In genomic region chr6:15176816-15177215, GRCh38 we compare ENCODE assay signal across 27 cellular contexts.
"Had no signal": no experiment of that assay in that cellular context is flagged by ENCODE, and none has a peak within 500 bp of the region (broad histone marks: within the 10 kb centered on the region; RNA-seq: fewer than 3 reads in every experiment).

No MANE protein-coding gene starts in this region.

- FAIRE-seq: astrocyte, bronchial epithelial cell, frontal cortex had no signal

- H3K4me1 ChIP-seq: heart left ventricle had no signal

- H3K9me3 ChIP-seq: heart left ventricle had no signal

- DNase-seq: activated B cell treated with CpG ODN at 0.5 μM for 24 hours; activated CD4-positive, alpha-beta T cell treated with anti-CD3 and anti-CD28 coated beads for 48 hours; activated CD4-positive, alpha-beta T cell treated with anti-CD3 and anti-CD28 coated beads, Interleukin-2, amount 50 U/mL, for 1 hour; activated CD4-positive, alpha-beta T cell treated with anti-CD3 and anti-CD28 coated beads, Interleukin-2, amount 50 U/mL, for 48 hours; activated CD8-positive, alpha-beta memory T cell treated with anti-CD3 and anti-CD28 coated beads for 24 hours; activated CD8-positive, alpha-beta T cell treated with anti-CD3 and anti-CD28 coated beads for 36 hours; activated effector memory CD4-positive, alpha-beta T cell treated with anti-CD3 and anti-CD28 coated beads, Interleukin-2, amount 50 U/mL, for 16 hours; activated naive CD4-positive, alpha-beta T cell treated with anti-CD3 and anti-CD28 coated beads for 36 hours; activated naive CD8-positive, alpha-beta T cell treated with anti-CD3 and anti-CD28 coated beads, Interleukin-2, amount 10 ng/mL, durations not matched to agents 7 days and 5 days; activated T-cell treated with anti-CD3 and anti-CD28 coated beads, Interleukin-2, amount 50 U/mL, for 48 hours; brain microvascular endothelial cell; dorsolateral prefrontal cortex; effector memory CD4-positive, alpha-beta T cell; endodermal cell; foreskin fibroblast; glutamatergic neuron; heart left ventricle; T-helper 1 cell; T-helper 17 cell; T1000; WERI-Rb-1 had no signal

- H3K4me3 ChIP-seq: coronary artery, dorsolateral prefrontal cortex, heart left ventricle had no signal

- H3K27ac ChIP-seq: brain microvascular endothelial cell, coronary artery, dorsolateral prefrontal cortex, heart left ventricle, WERI-Rb-1 had no signal

- H3K36me3 ChIP-seq: brain microvascular endothelial cell, heart left ventricle, WERI-Rb-1 had no signal

- H3K27me3 ChIP-seq: brain microvascular endothelial cell, heart left ventricle had no signal

- ATAC-seq: activated CD4-positive, CD25-positive, alpha-beta regulatory T cell treated with anti-CD3 and anti-CD28 coated beads, Interleukin-2, amount 50 U/mL, for 24 hours; activated CD8-positive, alpha-beta T cell treated with anti-CD3 and anti-CD28 coated beads for 36 hours; esophagus mucosa; heart left ventricle; T-helper 17 cell had no signal
